In genomic region chr20:19583532-19584175, GRCh38 we compare ENCODE assay signal across 8 cellular contexts.
A peak's percentile ranks its signal among the peaks of the same experiment; 100 is the strongest.
DNase-seq lines count a peak whose midpoint lies in the region; ATAC-seq and TF ChIP-seq lines count a peak whose summit lies in the region.

No MANE protein-coding gene starts in this region.

- no peak overlapping the region for H3K9ac ChIP-seq in liver (ENCODE audit: low read depth in 1 of 2, low read length in 2 of 2)

- H3K36me3 ChIP-seq in liver (ENCODE audit: control insufficient read depth in 4 of 4, insufficient read depth in 3 of 4, low read depth in 1 of 4, low read length in 3 of 4), result no peaks in the 10 kb centered on the region

- 42% methylated on average over 12 of the region's 12 CpGs for WGBS in liver

- peaks cover 0 to 5% (median under 1%) of the 10 kb centered on the region in 4 donors for H3K27me3 ChIP-seq in liver (ENCODE audit: control insufficient read depth in 4 of 4, insufficient read depth in 4 of 4, low read length in 3 of 4)

- TF ChIP-seq CTCF in coronary artery (IDR thresholded peaks at IDR 0.05) (peak; percentile 80), liver (IDR thresholded peaks at IDR 0.05; ENCODE audit: low read depth, low read length, missing input control) (peak; percentile 73)

- DNase-seq in activated T-cell treated with anti-CD3 and anti-CD28 coated beads for 24 hours (ENCODE audit: low read depth), result peak; percentile 12
- no peak for DNase-seq in activated T-cell treated with anti-CD3 and anti-CD28 coated beads for 4 hours
- DNase-seq in LHCN-M2 (ENCODE audit: low read depth), result peak; percentile 21
- DNase-seq in SHP77 treated with DMSO at 0.1 percent for 48 hours (lab: John Stamatoyannopoulos, UW), result peak; percentile 29
- DNase-seq in coronary artery (ENCODE audit: low spot score), result peak; percentile 72
- peak; percentile 20 to 44 for DNase-seq in stimulated activated CD8-positive, alpha-beta memory T cell treated with anti-CD3 and anti-CD28 coated beads, Interleukin-2, amount 100 ng/mL, for 48 hours (ENCODE audit: low read depth in 2 of 2)

- ATAC-seq in GM18870 (IDR thresholded peaks at IDR 0.05; ENCODE audit: unreplicated experiment), result no peak

- no peak overlapping the region for H3K27ac ChIP-seq in coronary artery
- H3K27ac ChIP-seq in liver (ENCODE audit: low read depth in 1 of 2, low read length in 2 of 2), result no peak overlapping the region

- TF ChIP-seq RAD21 in liver (IDR thresholded peaks at IDR 0.05), result peak; percentile 80 to 84

- H3K9me3 ChIP-seq in liver (ENCODE audit: control insufficient read depth in 4 of 4, low read length in 3 of 4), result no peaks in the 10 kb centered on the region

- H3K4me1 ChIP-seq in liver (ENCODE audit: control insufficient read depth in 4 of 4, insufficient read depth in 4 of 4, low read length in 3 of 4), result no peaks in the 10 kb centered on the region

- no peak overlapping the region for H3K4me3 ChIP-seq in coronary artery
- no peak overlapping the region for H3K4me3 ChIP-seq in liver (ENCODE audit: low read depth in 1 of 3, low read length in 3 of 3)

TF ChIP-seq in liver, 16 proteins besides CTCF, POLR2A, EP300 and RAD21:
- TF ChIP-seq HNF4G (IDR thresholded peaks at IDR 0.05), result no peak
- TF ChIP-seq FOXA1 (IDR thresholded peaks at IDR 0.05), result no peak
- TF ChIP-seq FOXA2 (IDR thresholded peaks at IDR 0.05), result no peak
- TF ChIP-seq, protein P1, sequence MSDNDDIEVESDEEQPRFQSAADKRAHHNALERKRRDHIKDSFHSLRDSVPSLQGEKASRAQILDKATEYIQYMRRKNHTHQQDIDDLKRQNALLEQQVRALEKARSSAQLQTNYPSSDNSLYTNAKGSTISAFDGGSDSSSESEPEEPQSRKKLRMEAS (IDR thresholded peaks at IDR 0.05), result no peak
- no peak for TF ChIP-seq ZBTB33 (IDR thresholded peaks at IDR 0.05)
- no peak for TF ChIP-seq EGR1 (IDR thresholded peaks at IDR 0.05; ENCODE audit: low read depth in 2 of 2)
TF ChIP-seq in liver: peak in this region for 0.
